Comparison of ENCODE assay signal across 11 cellular contexts in the genomic region with DNA sequence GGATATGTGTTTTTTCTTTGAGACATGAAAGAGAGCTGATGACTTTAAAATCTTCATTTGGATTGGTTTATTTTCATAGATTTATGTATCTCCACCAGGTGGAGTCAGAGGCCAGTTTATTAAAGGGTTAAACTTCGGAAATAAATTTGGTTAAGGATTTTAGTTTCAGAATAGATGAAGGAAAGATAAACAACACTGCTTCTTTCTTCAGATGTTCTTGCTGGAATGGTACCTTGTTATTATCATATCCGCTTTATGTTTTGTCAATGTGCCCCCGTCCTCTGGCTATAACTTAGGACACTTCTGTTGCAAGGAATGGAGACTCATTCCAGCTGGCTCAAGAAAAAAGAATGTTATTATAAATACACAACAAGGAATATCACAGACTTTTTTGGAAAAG.
DNase-seq lines count a peak whose midpoint lies in the region; ATAC-seq, FAIRE-seq and TF ChIP-seq lines count a peak whose summit lies in the region.
"Had no signal": no experiment of that assay in that cellular context is flagged by ENCODE, and none has a peak within 500 bp of the region (broad histone marks: within the 10 kb centered on the region; RNA-seq: fewer than 3 reads in every experiment).

No MANE protein-coding gene starts in this region.

- CTCF ChIA-PET in BJ (lab: Yijun Ruan, JAX), result interaction anchor here (0.6 to 2.0 kb wide), 22 partner anchors 10 to 590 kb away, joined by 3 to 21 read pairs (median 4); no protein-coding TSS in a partner anchor

- POLR2A ChIA-PET in BJ (lab: Charles Lee), result no interaction called here

- no peak overlapping the region for H3K4me3 ChIP-seq in BJ (ENCODE audit: low read depth, low read length)
- H3K4me3 ChIP-seq in bronchial epithelial cell (ENCODE audit: low read depth, low read length), result no peak overlapping the region
- H3K4me3 ChIP-seq: skin epidermis had no signal

- no peak for ATAC-seq in HG03135 (IDR thresholded peaks at IDR 0.05; ENCODE audit: unreplicated experiment)
- ATAC-seq: activated T-helper 17 cell treated with anti-CD3 and anti-CD28 coated beads, Interleukin-2, amount 50 U/mL, for 72 hours had no signal

- FAIRE-seq in bronchial epithelial cell (lab: Jason Lieb, UNC), result no peak

- TF ChIP-seq CTCF in BJ (IDR thresholded peaks at IDR 0.05; ENCODE audit: insufficient read depth, low read depth, low read length), result peak; percentile 44; the same call in 1 of the 2 replicates
- TF ChIP-seq CTCF in bronchial epithelial cell (IDR thresholded peaks at IDR 0.05; ENCODE audit: insufficient read depth, low read length, severe bottlenecking), result peak; percentile 35

- H3K36me3 ChIP-seq in BJ (ENCODE audit: control insufficient read depth, insufficient read depth, low read length) (no peaks in the 10 kb centered on the region), bronchial epithelial cell (ENCODE audit: control insufficient read depth, insufficient read depth, low read length) (no peaks in the 10 kb centered on the region)

- DNase-seq in BJ (ENCODE audit: low read depth), result no peak
- DNase-seq in LHCN-M2 (ENCODE audit: low read depth), result peak; percentile 47
- DNase-seq in bronchial epithelial cell (ENCODE audit: low read depth), result peak; percentile 22
- peak; percentile 9 for DNase-seq in midbrain (lab: John Stamatoyannopoulos, UW)
- no peak for DNase-seq in GM19240 (ENCODE audit: insufficient read length, low spot score)
- DNase-seq in activated effector memory CD4-positive, alpha-beta T cell treated with Interleukin-2 at 50 U/mL for 16 hours, result no peak
- no peak for DNase-seq in activated CD4-positive, alpha-beta T cell treated with anti-CD3 and anti-CD28 coated beads for 4 hours
- DNase-seq: NCI-H1092 had no signal

- H3K27me3 ChIP-seq in BJ (ENCODE audit: control insufficient read depth, insufficient read depth, low read length) (no peaks in the 10 kb centered on the region), bronchial epithelial cell (ENCODE audit: control insufficient read depth, insufficient read depth, low read length) (no peaks in the 10 kb centered on the region)

Comparison
In these comparisons a context has a peak if more than half of its experiments do, and no peak if none do; other contexts are left out.
1. DNase-seq: peak in LHCN-M2 (single experiment), bronchial epithelial cell (single experiment) and midbrain (single experiment); none in BJ (single experiment), GM19240 (single experiment), activated effector memory CD4-positive, alpha-beta T cell treated with Interleukin-2 at 50 U/mL for 16 hours (single experiment) and activated CD4-positive, alpha-beta T cell treated with anti-CD3 and anti-CD28 coated beads for 4 hours (0 of 2).